In genomic region chr3:134699141-134699711, GRCh38 we compare ENCODE assay signal across 22 cellular contexts. TPM values are rescaled to one million over a fixed set of nuclear protein-coding genes. Genes with fewer than 3 reads are reported as not detected.
"Had no signal": no experiment of that assay in that cellular context is flagged by ENCODE, and none has a peak within 500 bp of the region (broad histone marks: within the 10 kb centered on the region; RNA-seq: fewer than 3 reads in every experiment).

No MANE protein-coding gene starts in this region.

- H3K4me1 ChIP-seq: testis, uterus had no signal

- H3K9me3 ChIP-seq: stomach, testis, uterus had no signal

- H3K36me3 ChIP-seq: neural progenitor cell, stomach, uterus had no signal

- H3K9ac ChIP-seq: neural progenitor cell had no signal

- H3K27ac ChIP-seq: neural progenitor cell, testis, uterus had no signal

- H3K27me3 ChIP-seq: stomach, testis, uterus had no signal

- H3K27ac Mint-ChIP-seq: activated CD4-positive, alpha-beta T cell treated with anti-CD3 and anti-CD28 coated beads for 36 hours; activated naive CD4-positive, alpha-beta T cell treated with anti-CD3 and anti-CD28 coated beads for 36 hours; activated T-cell treated with anti-CD3 and anti-CD28 coated beads, Interleukin-2, amount 50 U/mL, for 72 hours; effector memory CD8-positive, alpha-beta T cell; mesothelial cell of epicardium; naive thymus-derived CD8-positive, alpha-beta T cell; neural progenitor cell; WTC11 had no signal

- H3K36me3 Mint-ChIP-seq: mesothelial cell of epicardium; naive thymus-derived CD8-positive, alpha-beta T cell; WTC11 had no signal

- H3K4me3 Mint-ChIP-seq: activated CD4-positive, alpha-beta T cell treated with anti-CD3 and anti-CD28 coated beads for 36 hours; activated naive CD4-positive, alpha-beta T cell treated with anti-CD3 and anti-CD28 coated beads for 36 hours; activated T-cell treated with anti-CD3 and anti-CD28 coated beads, Interleukin-2, amount 50 U/mL, for 72 hours; effector memory CD8-positive, alpha-beta T cell; mesothelial cell of epicardium; naive thymus-derived CD8-positive, alpha-beta T cell; neural progenitor cell; WTC11 had no signal

- H2AFZ ChIP-seq: neural progenitor cell had no signal

- H3K9me3 Mint-ChIP-seq: activated naive CD4-positive, alpha-beta T cell treated with anti-CD3 and anti-CD28 coated beads for 36 hours; activated T-cell treated with anti-CD3 and anti-CD28 coated beads, Interleukin-2, amount 50 U/mL, for 72 hours; naive thymus-derived CD8-positive, alpha-beta T cell; WTC11 had no signal

- H3K4me1 Mint-ChIP-seq: activated CD4-positive, alpha-beta T cell treated with anti-CD3 and anti-CD28 coated beads for 36 hours; mesothelial cell of epicardium; naive thymus-derived CD8-positive, alpha-beta T cell; WTC11 had no signal

- H3K4me3 ChIP-seq: neural progenitor cell, stomach, testis, uterus had no signal

- H3K4me2 ChIP-seq: neural progenitor cell had no signal

- ATAC-seq: activated CD4-positive, alpha-beta T cell treated with anti-CD3 and anti-CD28 coated beads for 36 hours; activated T-cell treated with anti-CD3 and anti-CD28 coated beads, Interleukin-2, amount 50 U/mL, for 72 hours; effector memory CD8-positive, alpha-beta T cell; esophagus mucosa; left lobe of liver; naive thymus-derived CD8-positive, alpha-beta T cell; WTC11 had no signal

- DNase-seq: activated CD4-positive, alpha-beta T cell treated with anti-CD3 and anti-CD28 coated beads for 36 hours; activated CD4-positive, alpha-beta T cell treated with anti-CD3 and anti-CD28 coated beads, Interleukin-2, amount 50 U/mL, for 4 hours; activated effector memory CD4-positive, alpha-beta T cell treated with Interleukin-2 at 50 U/mL for 16 hours; activated naive CD4-positive, alpha-beta T cell treated with anti-CD3 and anti-CD28 coated beads for 36 hours; activated T-cell treated with anti-CD3 and anti-CD28 coated beads, Interleukin-2, amount 50 U/mL, for 72 hours; caudate nucleus; effector memory CD8-positive, alpha-beta T cell; naive thymus-derived CD8-positive, alpha-beta T cell; stomach; T-helper 9 cell; testis; trophoblast cell; uterus had no signal

RNA-seq across cellular contexts. Expression of gene KY, which starts 48.4 kb away (rescaled TPM):
- total RNA-seq: activated CD4-positive, alpha-beta T cell treated with anti-CD3 and anti-CD28 coated beads for 36 hours; activated naive CD4-positive, alpha-beta T cell treated with anti-CD3 and anti-CD28 coated beads for 36 hours; activated T-cell treated with anti-CD3 and anti-CD28 coated beads, Interleukin-2, amount 50 U/mL, for 72 hours; dermis microvascular lymphatic vessel endothelial cell; endothelial cell of umbilical vein; esophagus mucosa; left lobe of liver; lung microvascular endothelial cell; mesothelial cell of epicardium; naive thymus-derived CD8-positive, alpha-beta T cell; T-helper 1 cell treated with Interleukin-12 subunit alpha and Interleukin-12 subunit beta and Interleukin-4 antibody, amounts not matched to agents 30 ng/mL and 1 ng/mL, for 36 hours; WTC11 had no signal
